Comparison of ENCODE assay signal across 8 cellular contexts in the genomic region with DNA sequence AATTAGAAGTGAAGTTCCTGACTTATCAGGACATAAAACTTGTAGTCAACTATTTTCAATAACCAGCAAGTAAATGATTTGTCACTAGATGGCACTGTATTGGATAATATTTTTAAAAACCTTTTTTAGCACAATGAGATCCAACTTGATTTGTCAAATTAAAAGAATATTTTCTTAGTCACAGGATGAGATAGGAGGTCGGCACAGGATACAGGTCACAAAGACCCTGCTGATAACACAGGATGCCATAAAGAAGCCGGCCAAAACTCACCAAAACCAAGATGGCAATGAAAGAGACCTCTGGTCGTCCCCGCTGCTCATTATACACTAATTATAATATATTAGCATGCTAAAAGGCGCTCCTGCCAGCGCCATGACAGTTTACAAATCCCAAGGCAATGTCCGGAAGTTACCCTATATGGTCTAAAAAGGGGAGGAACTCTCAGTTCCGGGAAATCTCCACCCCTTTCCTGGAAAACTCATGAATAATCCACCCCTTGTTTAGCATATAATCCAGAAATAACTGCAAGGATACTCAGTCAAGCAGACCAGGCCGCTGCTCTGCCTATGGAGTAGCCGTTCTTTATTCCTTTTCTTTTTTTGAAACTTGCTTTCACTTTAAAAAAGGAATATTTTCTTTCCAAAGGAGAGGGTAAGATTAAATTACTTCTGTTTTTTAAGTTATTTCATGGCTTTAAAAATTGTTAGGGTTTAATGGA.
A peak's percentile ranks its signal among the peaks of the same experiment; 100 is the strongest.
DNase-seq lines count a peak whose midpoint lies in the region; ATAC-seq and TF ChIP-seq lines count a peak whose summit lies in the region.

No MANE protein-coding gene starts in this region.

- intact Hi-C loops in left ventricle myocardium inferior (cut with micrococcal nuclease): no loop called here

- H3K36me3 Mint-ChIP-seq in activated T-helper 17 cell treated with anti-CD3 and anti-CD28 coated beads, Interleukin-2, amount 50 U/mL, for 72 hours (ENCODE audit: low read depth): peaks cover 33% of the 10 kb centered on the region

- H2AFZ ChIP-seq in MM.1S (ENCODE audit: low read length): no peak overlapping the region
- H2AFZ ChIP-seq in smooth muscle cell (ENCODE audit: low read depth): no peak overlapping the region

- no peaks in the 10 kb centered on the region for H3K9me3 Mint-ChIP-seq in activated T-helper 17 cell treated with anti-CD3 and anti-CD28 coated beads, Interleukin-2, amount 50 U/mL, for 72 hours

- H3K9me2 ChIP-seq in MM.1S (replicated peaks; ENCODE audit: insufficient read depth, low read length): no peaks in the 10 kb centered on the region

- H3K79me2 ChIP-seq in MM.1S (ENCODE audit: low read length) (peaks cover 96% of the 10 kb centered on the region), smooth muscle cell (ENCODE audit: low read depth) (peaks cover 13% of the 10 kb centered on the region)

- H3K9ac ChIP-seq in MM.1S (ENCODE audit: low read length) (no peak overlapping the region), smooth muscle cell (ENCODE audit: low read depth) (no peak overlapping the region)

- H3K27me3 Mint-ChIP-seq in activated T-helper 17 cell treated with anti-CD3 and anti-CD28 coated beads, Interleukin-2, amount 50 U/mL, for 72 hours: no peaks in the 10 kb centered on the region

- H3K4me1 ChIP-seq in MM.1S (ENCODE audit: low read length) (no peaks in the 10 kb centered on the region), left ventricle myocardium inferior (peaks cover 96% of the 10 kb centered on the region), smooth muscle cell (ENCODE audit: low read depth) (peaks cover 15% of the 10 kb centered on the region)

- H3K27ac ChIP-seq in MM.1S (ENCODE audit: low read length) (no peak overlapping the region), left ventricle myocardium inferior (replicated peaks) (peak overlapping the region; percentile 75), smooth muscle cell (ENCODE audit: low read depth) (peak overlapping the region; percentile 8)

- H4K20me1 ChIP-seq in MM.1S (ENCODE audit: insufficient read depth, low read length) (peaks cover 20% of the 10 kb centered on the region), smooth muscle cell (ENCODE audit: low read depth) (no peaks in the 10 kb centered on the region)

- no peaks in the 10 kb centered on the region for H3K9me3 ChIP-seq in MM.1S (replicated peaks; ENCODE audit: insufficient read depth, low read length)
- H3K9me3 ChIP-seq in left ventricle myocardium inferior (replicated peaks): no peaks in the 10 kb centered on the region
- H3K9me3 ChIP-seq in smooth muscle cell (replicated peaks; ENCODE audit: low read depth): no peaks in the 10 kb centered on the region

- TF ChIP-seq CTCF in MM.1S (IDR thresholded peaks at IDR 0.05; ENCODE audit: low read length) (peak; percentile 50), left ventricle myocardium inferior (IDR thresholded peaks at IDR 0.05; ENCODE audit: borderline replicate concordance) (peak; percentile 58), smooth muscle cell (IDR thresholded peaks at IDR 0.05; ENCODE audit: borderline replicate concordance, insufficient read depth, poor library complexity, severe bottlenecking) (peak; percentile 46)

- peak; percentile 12 for DNase-seq in DMS53 treated with DMSO at 0.1 percent for 48 hours (lab: John Stamatoyannopoulos, UW; ENCODE audit: unreplicated experiment)
- peak; percentile 48 for DNase-seq in MM.1S
- DNase-seq in left ventricle myocardium inferior: no peak
- DNase-seq in smooth muscle cell (lab: John Stamatoyannopoulos, UW; ENCODE audit: unreplicated experiment): no peak
- no peak for DNase-seq in cortex of kidney (lab: John Stamatoyannopoulos, UW)

- peaks cover 46% of the 10 kb centered on the region for H3K4me1 Mint-ChIP-seq in activated T-helper 17 cell treated with anti-CD3 and anti-CD28 coated beads, Interleukin-2, amount 50 U/mL, for 72 hours

- 80% methylated on average over 10 of the region's 10 CpGs for WGBS in smooth muscle cell (ENCODE audit: low lambda C conversion rate)

- H3K4me2 ChIP-seq in MM.1S (ENCODE audit: low read depth, low read length): no peak overlapping the region
- peak overlapping the region; percentile 32 for H3K4me2 ChIP-seq in smooth muscle cell

- peaks cover 4% of the 10 kb centered on the region; the same call in 1 of the 2 replicates for H3F3A ChIP-seq in MM.1S (ENCODE audit: insufficient read depth, low read length)
- H3F3A ChIP-seq in smooth muscle cell (ENCODE audit: low read depth): peaks cover 3% of the 10 kb centered on the region

- no peak overlapping the region for H3K4me3 ChIP-seq in MM.1S (ENCODE audit: low read length)
- peak overlapping the region; percentile 37 for H3K4me3 ChIP-seq in left ventricle myocardium inferior
- no peak overlapping the region for H3K4me3 ChIP-seq in smooth muscle cell

- H3K36me3 ChIP-seq in MM.1S (replicated peaks; ENCODE audit: insufficient read depth, low read length): no peaks in the 10 kb centered on the region
- H3K36me3 ChIP-seq in left ventricle myocardium inferior: peaks cover 10% of the 10 kb centered on the region
- H3K36me3 ChIP-seq in smooth muscle cell (ENCODE audit: low read depth): no peaks in the 10 kb centered on the region

- H3K27ac Mint-ChIP-seq in activated T-helper 17 cell treated with anti-CD3 and anti-CD28 coated beads, Interleukin-2, amount 50 U/mL, for 72 hours: peak overlapping the region; percentile 13

- H3K4me3 Mint-ChIP-seq in activated T-helper 17 cell treated with anti-CD3 and anti-CD28 coated beads, Interleukin-2, amount 50 U/mL, for 72 hours: peak overlapping the region; percentile 52

- no peaks in the 10 kb centered on the region for H3K27me3 ChIP-seq in MM.1S (replicated peaks; ENCODE audit: insufficient read depth, low read length)
- no peaks in the 10 kb centered on the region for H3K27me3 ChIP-seq in left ventricle myocardium inferior (ENCODE audit: low read depth)
- H3K27me3 ChIP-seq in smooth muscle cell (ENCODE audit: low read depth): no peaks in the 10 kb centered on the region

- no peak for ATAC-seq in activated T-helper 17 cell treated with anti-CD3 and anti-CD28 coated beads, Interleukin-2, amount 50 U/mL, for 72 hours (replicated peaks)
- ATAC-seq in HG02870 (IDR thresholded peaks at IDR 0.05; ENCODE audit: unreplicated experiment) (no peak), HG03442 (IDR thresholded peaks at IDR 0.05; ENCODE audit: unreplicated experiment) (no peak)

Comparison
In these comparisons a context has a peak if more than half of its experiments do, and no peak if none do; other contexts are left out.
1. DNase-seq: peak in DMS53 treated with DMSO at 0.1 percent for 48 hours (single experiment) and MM.1S (single experiment); none in left ventricle myocardium inferior (single experiment), smooth muscle cell (single experiment) and cortex of kidney (single experiment).
2. Peak in every context shown above with its lines, with median percentiles within 50 percentile points of each other: CTCF ChIP-seq.